Comparison of ENCODE assay signal across 8 cellular contexts in the genomic region with DNA sequence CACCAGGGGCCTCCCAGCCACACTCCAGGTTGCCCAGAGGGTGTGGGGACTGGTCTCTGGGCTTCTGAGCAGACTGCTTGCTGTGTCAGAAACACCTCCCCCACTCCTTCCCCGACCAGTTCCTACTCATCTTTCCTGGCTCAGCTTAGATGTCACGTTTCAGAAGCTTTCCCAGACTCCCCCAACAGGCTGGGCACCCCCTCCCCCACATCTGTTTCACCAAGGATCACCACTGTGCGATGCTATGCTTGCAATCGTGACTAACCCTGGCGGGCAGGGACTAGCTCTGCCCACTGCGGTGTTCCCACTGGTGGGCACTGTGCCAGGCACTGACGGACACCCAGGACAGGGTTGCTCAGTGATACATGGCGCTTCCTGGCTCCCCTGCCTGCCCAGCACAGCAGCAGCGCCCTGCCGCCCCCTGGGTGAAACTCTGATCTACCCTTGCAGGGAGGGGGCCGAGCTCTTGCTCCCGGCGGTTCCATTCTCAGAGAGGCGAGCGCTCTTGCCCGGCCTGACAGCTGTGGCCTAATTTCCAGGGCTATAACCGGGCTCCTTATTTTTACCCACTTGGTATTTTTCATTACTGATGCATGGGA. TPM values are rescaled to one million over a fixed set of nuclear protein-coding genes. Genes with fewer than 3 reads are reported as not detected.
DNase-seq lines count a peak whose midpoint lies in the region; TF ChIP-seq lines count a peak whose summit lies in the region.

No MANE protein-coding gene starts in this region.

- H3K4me3 ChIP-seq in NT2/D1 (ENCODE audit: insufficient read length, low read depth) (no peak overlapping the region), esophagus muscularis mucosa (peak overlapping the region; percentile 10 to 20 (median 11))

- H3K27me3 ChIP-seq in NT2/D1 (ENCODE audit: insufficient read depth, insufficient read length) (no peaks in the 10 kb centered on the region), esophagus muscularis mucosa (no peaks in the 10 kb centered on the region)

- H3K4me1 ChIP-seq in NT2/D1 (ENCODE audit: insufficient read depth, insufficient read length): peaks cover 40% of the 10 kb centered on the region
- H3K4me1 ChIP-seq in esophagus muscularis mucosa: peaks cover 27 to 68% (median 64%) of the 10 kb centered on the region in 4 donors

- TF ChIP-seq POLR2A in esophagus muscularis mucosa (IDR thresholded peaks at IDR 0.05; ENCODE audit: low read depth): no peak

- WGBS in esophagus muscularis mucosa: 60% methylated on average over 17 of the region's 17 CpGs

- H3K36me3 ChIP-seq in NT2/D1 (ENCODE audit: insufficient read depth, insufficient read length, low read length) (peaks cover 20% of the 10 kb centered on the region), esophagus muscularis mucosa (peaks cover 0 to 7% (median 5%) of the 10 kb centered on the region in 4 donors)

- H3K9ac ChIP-seq in NT2/D1 (ENCODE audit: insufficient read length, low read depth): peak overlapping the region; percentile 16

- peak; percentile 95 for DNase-seq in DMS 273 (lab: John Stamatoyannopoulos, UW; ENCODE audit: unreplicated experiment)
- DNase-seq in NT2/D1 (ENCODE audit: low read depth, low spot score): no peak
- no peak for DNase-seq in esophagus muscularis mucosa (ENCODE audit: extremely low spot score)
- peak in 42 of 56 donors; percentile 20 to 74 (median 46) for DNase-seq in nucleus accumbens (lab: John Stamatoyannopoulos, UW)
- no peak for DNase-seq in NCI-H748 treated with DMSO at 0.1 percent for 48 hours (lab: John Stamatoyannopoulos, UW)
- DNase-seq in NCI-H1417 treated with DMSO at 0.1 percent for 48 hours (lab: John Stamatoyannopoulos, UW): no peak
- no peak for DNase-seq in activated CD4-positive, alpha-beta T cell treated with anti-CD3 and anti-CD28 coated beads for 48 hours
- DNase-seq in NCI-H1436 (lab: John Stamatoyannopoulos, UW): no peak

- H3K9me3 ChIP-seq in NT2/D1 (ENCODE audit: insufficient read depth, low read length) (peaks cover 5% of the 10 kb centered on the region; the same call in 1 of the 2 replicates), esophagus muscularis mucosa (peaks cover 0 to 3% (median 0%) of the 10 kb centered on the region in 4 donors)

- no peak for TF ChIP-seq CTCF in esophagus muscularis mucosa (IDR thresholded peaks at IDR 0.05)

- TF ChIP-seq EP300 in esophagus muscularis mucosa (IDR thresholded peaks at IDR 0.05): no peak

- peak overlapping the region; percentile 88 to 90 (median 89) for H3K27ac ChIP-seq in esophagus muscularis mucosa (replicated peaks in 1 of 4)

- intact Hi-C loops in esophagus muscularis mucosa (cut with DNase I): no loop called here

RNA-seq across cellular contexts. Expression of gene MTSS2, which starts 29.4 kb away (rescaled TPM):
- 100 to 1,000 TPM in 2 of 4 donors, 10 to 100 TPM in 2; 74.9 to 238 (median 130) TPM for total RNA-seq in esophagus muscularis mucosa

Comparison
In these comparisons a context has a peak if more than half of its experiments do, and no peak if none do; other contexts are left out.
1. DNase-seq: peak in DMS 273 (single experiment) and nucleus accumbens (42 of 56); none in NT2/D1 (single experiment), esophagus muscularis mucosa (single experiment), NCI-H748 treated with DMSO at 0.1 percent for 48 hours (single experiment), NCI-H1417 treated with DMSO at 0.1 percent for 48 hours (single experiment), activated CD4-positive, alpha-beta T cell treated with anti-CD3 and anti-CD28 coated beads for 48 hours (single experiment) and NCI-H1436 (single experiment).